14 cellular contexts compared by ENCODE assay signal in the genomic region with DNA sequence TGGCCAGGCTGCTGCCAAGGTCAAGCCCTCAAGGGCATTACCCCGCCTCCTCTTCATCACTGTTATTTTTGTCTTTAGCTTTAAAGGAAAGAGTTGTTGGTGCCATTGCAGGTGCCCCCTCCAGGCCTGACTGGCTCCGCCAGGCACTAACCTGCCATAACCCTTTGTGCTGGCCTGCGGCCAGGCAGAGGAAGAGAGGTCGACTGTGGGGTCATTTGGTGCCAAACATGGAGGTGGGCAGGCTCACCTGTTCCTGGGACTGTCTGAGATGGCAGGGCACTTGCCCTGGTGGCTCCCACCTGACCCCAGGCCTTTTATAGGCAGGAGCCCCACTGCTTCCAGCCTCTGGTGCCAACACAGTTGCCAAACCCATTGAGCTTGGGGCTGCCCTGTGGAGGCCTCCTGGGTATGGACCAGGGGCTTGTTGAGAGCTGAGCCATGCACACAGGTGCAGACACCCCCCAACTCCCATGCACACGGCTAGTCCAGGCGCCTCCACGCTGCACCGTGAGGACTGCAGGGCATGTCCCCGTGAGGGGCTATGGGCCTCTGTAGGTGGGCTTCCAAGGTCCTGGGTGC. TPM values are rescaled to one million over a fixed set of nuclear protein-coding genes. Genes with fewer than 3 reads are reported as not detected.
DNase-seq lines count a peak whose midpoint lies in the region; ATAC-seq and TF ChIP-seq lines count a peak whose summit lies in the region.
"Had no signal": no experiment of that assay in that cellular context is flagged by ENCODE, and none has a peak within 500 bp of the region (broad histone marks: within the 10 kb centered on the region; RNA-seq: fewer than 3 reads in every experiment).

No MANE protein-coding gene starts in this region.

- DNase-seq in heart left ventricle (peak in 4 of 5 donors; percentile 7 to 58 (median 26)), right atrium auricular region (ENCODE audit: low spot score) (no peak), body of pancreas (peak; percentile 21 to 40 (median 32)), left lobe of liver (ENCODE audit: low spot score) (peak; percentile 72), thyroid gland (peak; percentile 63 to 64), iPS-NIHi7 (ENCODE audit: extremely low spot score) (no peak), UCSD-AML1 (lab: John Stamatoyannopoulos, UW; ENCODE audit: unreplicated experiment) (no peak), GF-D8 (lab: John Stamatoyannopoulos, UW) (no peak)
- DNase-seq: activated CD4-positive, alpha-beta T cell treated with anti-CD3 and anti-CD28 coated beads for 4 hours; cerebellar nuclear complex; EL; kidney glomerular epithelial cell had no signal

- H3K4me1 ChIP-seq in heart left ventricle (peaks cover 0 to 28% (median 12%) of the 10 kb centered on the region in 12 donors), right atrium auricular region (peaks cover 0 to 20% of the 10 kb centered on the region in 2 donors), body of pancreas (peaks cover 32% of the 10 kb centered on the region), thyroid gland (peaks cover 14 to 22% of the 10 kb centered on the region in 2 donors)

- H3K27me3 ChIP-seq in heart left ventricle (no peaks in the 10 kb centered on the region), right atrium auricular region (no peaks in the 10 kb centered on the region), body of pancreas (no peaks in the 10 kb centered on the region), thyroid gland (no peaks in the 10 kb centered on the region)
- H3K27me3 ChIP-seq: sigmoid colon had no signal

- ATAC-seq in heart left ventricle (peak in 3 of 4 donors; percentile 4 to 21 (median 12)), body of pancreas (no peak), left lobe of liver (peak; percentile 64)

- TF ChIP-seq CTCF in heart left ventricle (IDR thresholded peaks at IDR 0.05) (peak in 1 of 12 donors; percentile 2), right atrium auricular region (IDR thresholded peaks at IDR 0.05) (no peak), body of pancreas (IDR thresholded peaks at IDR 0.05) (no peak), thyroid gland (IDR thresholded peaks at IDR 0.05) (no peak)

- 68 to 78% (median 75%) methylated on average over 4 to 9 of the region's 9 CpGs for WGBS in heart left ventricle, 4 donors
- WGBS in body of pancreas, 2 donors: 32 to 53% methylated on average over 2 to 9 of the region's 9 CpGs
- WGBS in thyroid gland, 2 donors: 27 to 51% methylated on average over 4 to 9 of the region's 9 CpGs

- H3K9me3 ChIP-seq in heart left ventricle: no peaks in the 10 kb centered on the region
- no peaks in the 10 kb centered on the region for H3K9me3 ChIP-seq in right atrium auricular region
- no peaks in the 10 kb centered on the region for H3K9me3 ChIP-seq in body of pancreas
- H3K9me3 ChIP-seq in thyroid gland: no peaks in the 10 kb centered on the region
- H3K9me3 ChIP-seq: sigmoid colon had no signal

- H3K36me3 ChIP-seq in heart left ventricle: peaks cover 0 to 4% (median 0%) of the 10 kb centered on the region in 9 donors
- no peaks in the 10 kb centered on the region for H3K36me3 ChIP-seq in right atrium auricular region
- no peaks in the 10 kb centered on the region for H3K36me3 ChIP-seq in body of pancreas (replicated peaks in 1 of 2; ENCODE audit: insufficient read depth in 1 of 2, low read depth in 2 of 2)
- no peaks in the 10 kb centered on the region for H3K36me3 ChIP-seq in thyroid gland

- peak overlapping the region in 2 of 12 donors; percentile 46 for H3K27ac ChIP-seq in heart left ventricle
- no peak overlapping the region for H3K27ac ChIP-seq in right atrium auricular region
- peak overlapping the region; percentile 50 to 91 (median 82) for H3K27ac ChIP-seq in body of pancreas
- peak overlapping the region; percentile 73 to 92 (median 75) for H3K27ac ChIP-seq in thyroid gland
- H3K27ac ChIP-seq: sigmoid colon, SK-N-MC had no signal

- H3K4me3 ChIP-seq in heart left ventricle (peak overlapping the region in 2 of 12 donors; percentile 22 to 34), right atrium auricular region (no peak overlapping the region), body of pancreas (no peak overlapping the region), thyroid gland (replicated peaks in 1 of 3) (no peak overlapping the region)
- H3K4me3 ChIP-seq: sigmoid colon, SK-N-MC had no signal

- no peak for TF ChIP-seq POLR2A in heart left ventricle (IDR thresholded peaks at IDR 0.05)
- TF ChIP-seq POLR2A in body of pancreas (IDR thresholded peaks at IDR 0.05): no peak
- TF ChIP-seq POLR2A in thyroid gland (IDR thresholded peaks at IDR 0.05): no peak

- intact Hi-C loops in heart left ventricle (cut with DNase I) (loop anchor here in 6 of 10 donors (5.0 to 10.0 kb wide), 3 partner anchors 147 to 152 kb away; no protein-coding TSS in a partner anchor), body of pancreas (cut with DNase I) (no loop called here), thyroid gland (cut with DNase I) (no loop called here)

RNA-seq across cellular contexts. Expression of a gene that starts 29.4 kb away (rescaled TPM):
- total RNA-seq in heart left ventricle: 1 to 10 TPM in 1 of 9 donors, under 1 TPM in 4, not detected in 4; 0.25 to 1.5 (median 0.40) TPM
- polyA plus RNA-seq in heart left ventricle: under 1 TPM in 1 of 2 donors, not detected in 1; 0.12 TPM
- under 1 TPM in 1 of 2 donors, not detected in 1; 0.08 TPM for total RNA-seq in right atrium auricular region
- total RNA-seq in body of pancreas: not detected
- not detected for total RNA-seq in left lobe of liver
- under 1 TPM in 2 of 4 donors, not detected in 2; 0.13 to 0.33 TPM for total RNA-seq in thyroid gland

RNA-seq across cellular contexts. Expression of a gene that starts 30.2 kb away (rescaled TPM):
- total RNA-seq in heart left ventricle (10 to 100 TPM in 8 of 9 donors, 1 to 10 TPM in 1; 9.1 to 21.9 (median 12.5) TPM), right atrium auricular region (10 to 100 TPM in 1 of 2 donors, 1 to 10 TPM in 1; 7.9 to 15.1 TPM), body of pancreas (10 to 100 TPM; 23.6 to 41.9 TPM), left lobe of liver (22.9 TPM), thyroid gland (10 to 100 TPM; 18.3 to 46.2 (median 27.4) TPM)
- 10 to 100 TPM in 1 of 2 donors, 1 to 10 TPM in 1; 7.5 to 17.9 TPM for polyA plus RNA-seq in heart left ventricle

Comparison
In these comparisons a context has a peak if more than half of its experiments do, and no peak if none do; other contexts are left out.
1. DNase-seq: peak in heart left ventricle (4 of 5), body of pancreas (4 of 4), left lobe of liver (single experiment) and thyroid gland (2 of 2); none in right atrium auricular region (single experiment), iPS-NIHi7 (single experiment), UCSD-AML1 (single experiment) and GF-D8 (single experiment).
2. H3K27ac ChIP-seq: peak in body of pancreas (4 of 4) and thyroid gland (3 of 3); none in right atrium auricular region (0 of 2).
3. intact Hi-C loops: an anchor here in heart left ventricle (5.0 to 10.0 kb wide); none called in body of pancreas and thyroid gland.